In genomic region chr5:72752909-72753308, GRCh38 we compare ENCODE assay signal across 1 cellular context.
TF ChIP-seq lines count a peak whose summit lies in the region.

No MANE protein-coding gene starts in this region.

TF ChIP-seq in HCT116, 20 proteins besides CTCF, POLR2A, EP300 and RAD21 (continued from another document):
- TF ChIP-seq, protein P1, sequence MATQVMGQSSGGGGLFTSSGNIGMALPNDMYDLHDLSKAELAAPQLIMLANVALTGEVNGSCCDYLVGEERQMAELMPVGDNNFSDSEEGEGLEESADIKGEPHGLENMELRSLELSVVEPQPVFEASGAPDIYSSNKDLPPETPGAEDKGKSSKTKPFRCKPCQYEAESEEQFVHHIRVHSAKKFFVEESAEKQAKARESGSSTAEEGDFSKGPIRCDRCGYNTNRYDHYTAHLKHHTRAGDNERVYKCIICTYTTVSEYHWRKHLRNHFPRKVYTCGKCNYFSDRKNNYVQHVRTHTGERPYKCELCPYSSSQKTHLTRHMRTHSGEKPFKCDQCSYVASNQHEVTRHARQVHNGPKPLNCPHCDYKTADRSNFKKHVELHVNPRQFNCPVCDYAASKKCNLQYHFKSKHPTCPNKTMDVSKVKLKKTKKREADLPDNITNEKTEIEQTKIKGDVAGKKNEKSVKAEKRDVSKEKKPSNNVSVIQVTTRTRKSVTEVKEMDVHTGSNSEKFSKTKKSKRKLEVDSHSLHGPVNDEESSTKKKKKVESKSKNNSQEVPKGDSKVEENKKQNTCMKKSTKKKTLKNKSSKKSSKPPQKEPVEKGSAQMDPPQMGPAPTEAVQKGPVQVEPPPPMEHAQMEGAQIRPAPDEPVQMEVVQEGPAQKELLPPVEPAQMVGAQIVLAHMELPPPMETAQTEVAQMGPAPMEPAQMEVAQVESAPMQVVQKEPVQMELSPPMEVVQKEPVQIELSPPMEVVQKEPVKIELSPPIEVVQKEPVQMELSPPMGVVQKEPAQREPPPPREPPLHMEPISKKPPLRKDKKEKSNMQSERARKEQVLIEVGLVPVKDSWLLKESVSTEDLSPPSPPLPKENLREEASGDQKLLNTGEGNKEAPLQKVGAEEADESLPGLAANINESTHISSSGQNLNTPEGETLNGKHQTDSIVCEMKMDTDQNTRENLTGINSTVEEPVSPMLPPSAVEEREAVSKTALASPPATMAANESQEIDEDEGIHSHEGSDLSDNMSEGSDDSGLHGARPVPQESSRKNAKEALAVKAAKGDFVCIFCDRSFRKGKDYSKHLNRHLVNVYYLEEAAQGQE (IDR thresholded peaks at IDR 0.05; ENCODE audit: low read depth): no peak
- TF ChIP-seq FOSL1 (IDR thresholded peaks at IDR 0.05; ENCODE audit: low read depth): no peak
- TF ChIP-seq, protein P2, sequence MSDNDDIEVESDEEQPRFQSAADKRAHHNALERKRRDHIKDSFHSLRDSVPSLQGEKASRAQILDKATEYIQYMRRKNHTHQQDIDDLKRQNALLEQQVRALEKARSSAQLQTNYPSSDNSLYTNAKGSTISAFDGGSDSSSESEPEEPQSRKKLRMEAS (IDR thresholded peaks at IDR 0.05): no peak
- no peak for TF ChIP-seq EZH2phosphoT487 (IDR thresholded peaks at IDR 0.05; ENCODE audit: borderline replicate concordance)
- TF ChIP-seq YY1 (IDR thresholded peaks at IDR 0.05; ENCODE audit: extremely low read depth, insufficient replicate concordance, low read depth, low read length): no peak
- TF ChIP-seq ZFX (IDR thresholded peaks at IDR 0.05): no peak
- no peak for TF ChIP-seq CBX3 (IDR thresholded peaks at IDR 0.05; ENCODE audit: low read depth)
